In genomic region chr17:61410555-61411089, GRCh38 we compare ENCODE assay signal across 8 cellular contexts. TPM values are rescaled to one million over a fixed set of nuclear protein-coding genes. Genes with fewer than 3 reads are reported as not detected.
DNase-seq lines count a peak whose midpoint lies in the region; TF ChIP-seq lines count a peak whose summit lies in the region.

No MANE protein-coding gene starts in this region.

- no peak overlapping the region for H3K14ac ChIP-seq in neuronal stem cell (ENCODE audit: low read length)

- H3K4me1 ChIP-seq in neuronal stem cell (ENCODE audit: control insufficient read depth in 2 of 2, insufficient read depth in 1 of 2, low read depth in 1 of 2, low read length in 2 of 2): peaks cover 6 to 7% of the 10 kb centered on the region in 2 donors

- peak overlapping the region; percentile 78 for H3K9ac ChIP-seq in neuronal stem cell (ENCODE audit: low read depth, low read length, poor library complexity)

- peak overlapping the region; percentile 42 for H2AK5ac ChIP-seq in neuronal stem cell (ENCODE audit: low read depth, low read length)

- H2BK5ac ChIP-seq in neuronal stem cell (ENCODE audit: low read length): no peak overlapping the region

- no peak overlapping the region for H4K8ac ChIP-seq in neuronal stem cell (ENCODE audit: low read depth, low read length)

- H3K27ac ChIP-seq in neuronal stem cell (replicated peaks; ENCODE audit: low read length): no peak overlapping the region

- no peak overlapping the region for H4K91ac ChIP-seq in neuronal stem cell (ENCODE audit: low read depth, low read length, poor library complexity)

- intact Hi-C loops in activated T-helper 1 cell treated with anti-CD3 and anti-CD28 coated beads, Interleukin-12 subunit alpha, Interleukin-12 subunit beta, Interleukin-2, Interleukin-4 antibody, amounts not matched to agents 30 ng/mL and 10 ng/mL and 1 ng/mL, durations not matched to agents 14 hours and 24 hours and 36 hours (cut with micrococcal nuclease): no loop called here

- H3K79me1 ChIP-seq in neuronal stem cell (ENCODE audit: low read depth, low read length): no peaks in the 10 kb centered on the region

- H3K4me3 Mint-ChIP-seq in activated T-helper 1 cell treated with anti-CD3 and anti-CD28 coated beads, Interleukin-12 subunit alpha, Interleukin-12 subunit beta, Interleukin-2, Interleukin-4 antibody, amounts not matched to agents 30 ng/mL and 10 ng/mL and 1 ng/mL, durations not matched to agents 14 hours and 24 hours and 36 hours: peak overlapping the region; percentile 57

- no peaks in the 10 kb centered on the region for H3K9me3 Mint-ChIP-seq in activated T-helper 1 cell treated with anti-CD3 and anti-CD28 coated beads, Interleukin-12 subunit alpha, Interleukin-12 subunit beta, Interleukin-2, Interleukin-4 antibody, amounts not matched to agents 30 ng/mL and 10 ng/mL and 1 ng/mL, durations not matched to agents 14 hours and 24 hours and 36 hours

- DNase-seq in Daoy (ENCODE audit: low read depth) (peak; percentile 59), NCI-H510A treated with DMSO at 0.1 percent for 48 hours (lab: John Stamatoyannopoulos, UW) (peak; percentile 66), fibroblast of the aortic adventitia (ENCODE audit: low read depth) (peak; percentile 53), neuronal stem cell (ENCODE audit: low spot score) (peak; percentile 68), superior temporal gyrus (ENCODE audit: extremely low spot score) (peak; percentile 71), NCI-H1048 (lab: John Stamatoyannopoulos, UW) (no peak), NCI-H446 (lab: John Stamatoyannopoulos, UW) (no peak)
- DNase-seq in activated T-helper 1 cell treated with anti-CD3 and anti-CD28 coated beads, Interleukin-12 subunit alpha, Interleukin-12 subunit beta, Interleukin-2, Interleukin-4 antibody, amounts not matched to agents 30 ng/mL and 10 ng/mL and 1 ng/mL, durations not matched to agents 14 hours and 24 hours and 36 hours (ENCODE audit: low spot score): peak; percentile 48

- peaks cover 7% of the 10 kb centered on the region for H3K4me1 Mint-ChIP-seq in activated T-helper 1 cell treated with anti-CD3 and anti-CD28 coated beads, Interleukin-12 subunit alpha, Interleukin-12 subunit beta, Interleukin-2, Interleukin-4 antibody, amounts not matched to agents 30 ng/mL and 10 ng/mL and 1 ng/mL, durations not matched to agents 14 hours and 24 hours and 36 hours (ENCODE audit: low read depth)

- peak overlapping the region; percentile 3 for H3K4me3 ChIP-seq in fibroblast of the aortic adventitia (ENCODE audit: low read depth, low read length)
- H3K4me3 ChIP-seq in neuronal stem cell (ENCODE audit: low read length in 2 of 2): peak overlapping the region; percentile 25 to 60

- peak; percentile 47 for TF ChIP-seq CTCF in fibroblast of the aortic adventitia (IDR thresholded peaks at IDR 0.05; ENCODE audit: insufficient read depth, low read length)

- no peaks in the 10 kb centered on the region for H3K36me3 Mint-ChIP-seq in activated T-helper 1 cell treated with anti-CD3 and anti-CD28 coated beads, Interleukin-12 subunit alpha, Interleukin-12 subunit beta, Interleukin-2, Interleukin-4 antibody, amounts not matched to agents 30 ng/mL and 10 ng/mL and 1 ng/mL, durations not matched to agents 14 hours and 24 hours and 36 hours (ENCODE audit: low read depth)

- H3K9me3 ChIP-seq in neuronal stem cell (replicated peaks in 1 of 2; ENCODE audit: control insufficient read depth in 2 of 2, insufficient read depth in 1 of 2, low read depth in 1 of 2, low read length in 2 of 2): peaks cover 2 to 23% of the 10 kb centered on the region in 2 donors

- peak overlapping the region; percentile 52 for H3K27ac Mint-ChIP-seq in activated T-helper 1 cell treated with anti-CD3 and anti-CD28 coated beads, Interleukin-12 subunit alpha, Interleukin-12 subunit beta, Interleukin-2, Interleukin-4 antibody, amounts not matched to agents 30 ng/mL and 10 ng/mL and 1 ng/mL, durations not matched to agents 14 hours and 24 hours and 36 hours

- peak overlapping the region; percentile 90 for H3K4me2 ChIP-seq in neuronal stem cell (ENCODE audit: insufficient read depth, low read length, poor library complexity, severe bottlenecking)

- peak overlapping the region; percentile 83 for H3K18ac ChIP-seq in neuronal stem cell (ENCODE audit: low read length)

- H3K4ac ChIP-seq in neuronal stem cell (ENCODE audit: low read length): no peak overlapping the region

- no peak overlapping the region for H2BK12ac ChIP-seq in neuronal stem cell (ENCODE audit: low read length)

- WGBS in neuronal stem cell (ENCODE audit: extremely low coverage in 2 of 2, insufficient read length in 2 of 2, insufficient replicate concordance in 1 of 2), 2 donors: no CpG with 5 or more reads among the region's 48 CpGs

- H3K23ac ChIP-seq in neuronal stem cell (ENCODE audit: low read depth, low read length, poor library complexity): no peak overlapping the region

- H3K36me3 ChIP-seq in neuronal stem cell (replicated peaks in 1 of 2; ENCODE audit: control insufficient read depth in 2 of 2, insufficient read depth in 2 of 2, low read length in 2 of 2): no peaks in the 10 kb centered on the region

- peak overlapping the region; percentile 71 for H2BK15ac ChIP-seq in neuronal stem cell (ENCODE audit: low read length)

- peaks cover 58% of the 10 kb centered on the region for H3K27me3 Mint-ChIP-seq in activated T-helper 1 cell treated with anti-CD3 and anti-CD28 coated beads, Interleukin-12 subunit alpha, Interleukin-12 subunit beta, Interleukin-2, Interleukin-4 antibody, amounts not matched to agents 30 ng/mL and 10 ng/mL and 1 ng/mL, durations not matched to agents 14 hours and 24 hours and 36 hours (ENCODE audit: insufficient read depth)

- H2AFZ ChIP-seq in neuronal stem cell (ENCODE audit: low read length): peak overlapping the region; percentile 100

- peaks cover 44 to 85% (median 76%) of the 10 kb centered on the region in 3 experiments for H3K27me3 ChIP-seq in neuronal stem cell (ENCODE audit: control insufficient read depth in 3 of 3, insufficient read depth in 3 of 3, low read depth in 1 of 3, low read length in 3 of 3)

- no peak overlapping the region for H2BK120ac ChIP-seq in neuronal stem cell (ENCODE audit: low read depth, low read length)

RNA-seq across cellular contexts. Expression of gene TBX2, which starts 11.0 kb away (rescaled TPM):
- total RNA-seq in Daoy (2014; rRNA removed; shearing (Covaris generic)): 1.4 and 1.6 TPM in 2 replicates
- total RNA-seq in activated T-helper 1 cell treated with anti-CD3 and anti-CD28 coated beads, Interleukin-12 subunit alpha, Interleukin-12 subunit beta, Interleukin-2, Interleukin-4 antibody, amounts not matched to agents 30 ng/mL and 10 ng/mL and 1 ng/mL, durations not matched to agents 14 hours and 24 hours and 36 hours: not detected in 2 replicates
- total RNA-seq in fibroblast of the aortic adventitia (ENCODE audit: low replicate concordance): 4.1 and 20.8 TPM in 2 replicates
- polyA plus RNA-seq in neuronal stem cell (2013, experiment 1 of 2): not detected
- polyA plus RNA-seq in neuronal stem cell (2013, experiment 2 of 2): not detected

RNA-seq across cellular contexts. Expression of gene TBX4, which starts 41.6 kb away (rescaled TPM):
- 0.24 TPM in 1 of 2 replicates, not detected in the other for total RNA-seq in Daoy (2014; rRNA removed; shearing (Covaris generic))
- total RNA-seq in activated T-helper 1 cell treated with anti-CD3 and anti-CD28 coated beads, Interleukin-12 subunit alpha, Interleukin-12 subunit beta, Interleukin-2, Interleukin-4 antibody, amounts not matched to agents 30 ng/mL and 10 ng/mL and 1 ng/mL, durations not matched to agents 14 hours and 24 hours and 36 hours: not detected in 2 replicates
- total RNA-seq in fibroblast of the aortic adventitia (ENCODE audit: low replicate concordance): 0.16 TPM in 1 of 2 replicates, not detected in the other
- polyA plus RNA-seq in neuronal stem cell (2013, experiment 1 of 2): not detected
- not detected for polyA plus RNA-seq in neuronal stem cell (2013, experiment 2 of 2)

Comparison
In these comparisons a context has a peak if more than half of its experiments do, and no peak if none do; other contexts are left out.
1. DNase-seq: peak in Daoy (single experiment), NCI-H510A treated with DMSO at 0.1 percent for 48 hours (single experiment), activated T-helper 1 cell treated with anti-CD3 and anti-CD28 coated beads, Interleukin-12 subunit alpha, Interleukin-12 subunit beta, Interleukin-2, Interleukin-4 antibody, amounts not matched to agents 30 ng/mL and 10 ng/mL and 1 ng/mL, durations not matched to agents 14 hours and 24 hours and 36 hours (single experiment), fibroblast of the aortic adventitia (single experiment), neuronal stem cell (single experiment) and superior temporal gyrus (single experiment); none in NCI-H1048 (single experiment) and NCI-H446 (0 of 2).